Comparison of ENCODE assay signal across 8 cellular contexts in the genomic region with DNA sequence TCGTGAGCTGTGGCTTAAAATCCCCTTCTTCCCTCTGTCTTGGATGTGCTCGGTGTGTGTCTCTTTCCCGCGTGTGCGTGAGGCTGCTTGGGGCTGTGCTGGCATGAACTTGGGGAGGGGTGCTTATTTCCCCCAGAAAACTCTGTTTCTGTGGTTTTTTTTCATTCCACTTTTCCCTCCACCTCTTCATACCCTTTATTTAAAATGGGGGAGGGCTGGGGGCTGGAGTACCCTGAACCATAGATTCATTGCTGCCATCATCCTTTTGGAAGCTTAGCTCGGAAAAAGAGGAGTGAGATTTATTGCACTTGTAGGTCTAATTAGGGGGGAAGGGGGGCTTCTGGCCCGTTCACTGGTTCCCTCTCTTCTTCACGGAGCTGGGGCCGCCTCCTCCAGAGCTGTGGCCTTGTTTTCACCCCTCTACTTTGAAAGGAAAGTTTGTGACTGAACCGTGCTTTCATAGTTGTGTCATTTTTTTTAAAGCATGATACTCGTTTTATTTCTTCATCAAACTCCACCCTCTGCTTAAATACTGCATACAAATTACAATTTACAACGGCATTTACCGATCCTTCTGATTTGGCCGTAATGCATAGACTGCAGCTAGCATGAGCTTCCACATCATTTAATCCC. TPM values are rescaled to one million over a fixed set of nuclear protein-coding genes. Genes with fewer than 3 reads are reported as not detected.
DNase-seq lines count a peak whose midpoint lies in the region; ATAC-seq and TF ChIP-seq lines count a peak whose summit lies in the region.

No MANE protein-coding gene starts in this region.

- H3K9me3 ChIP-seq in Panc1 (ENCODE audit: control insufficient read depth, insufficient read depth, low read depth, low read length) (no peaks in the 10 kb centered on the region), esophagus (ENCODE audit: control insufficient read depth in 2 of 2, insufficient read depth in 1 of 2, low read depth in 1 of 2, low read length in 1 of 2) (peaks cover 0 to 9% of the 10 kb centered on the region in 2 donors), psoas muscle (no peaks in the 10 kb centered on the region)

- intact Hi-C loops in Panc1 (cut with micrococcal nuclease; ENCODE audit: unreplicated experiment) (loop anchor here (10.0 kb wide), 1 partner anchor 1941 kb away; no protein-coding TSS in a partner anchor), psoas muscle (cut with DNase I) (loop anchor here in 1 of 2 donors (10.0 kb wide), 1 partner anchor 329 kb away; no protein-coding TSS in a partner anchor)

- H3K36me3 ChIP-seq in Panc1 (ENCODE audit: control insufficient read depth, insufficient read depth, low read length), result peaks cover 3% of the 10 kb centered on the region
- H3K36me3 ChIP-seq in esophagus (ENCODE audit: control insufficient read depth in 2 of 2, insufficient read depth in 2 of 2, low read length in 1 of 2), result peaks cover 0 to 4% of the 10 kb centered on the region in 2 donors
- no peaks in the 10 kb centered on the region for H3K36me3 ChIP-seq in psoas muscle (ENCODE audit: insufficient read depth in 1 of 2, low read depth in 1 of 2)

- POLR2A ChIA-PET in Panc1 (lab: Charles Lee), result interaction anchor here (0.5 to 0.6 kb wide), 3 partner anchors 71 to 214 kb away, joined by 3 to 8 read pairs (median 3); no protein-coding TSS in a partner anchor

- TF ChIP-seq POLR2A in GM18505 (IDR thresholded peaks at IDR 0.05; ENCODE audit: borderline replicate concordance, extremely low read depth, insufficient read depth, insufficient read length), result no peak

- BruUV-seq in Panc1 (replicated peaks; lab: Mats Ljungman, UMichigan), result no TSS peak

- H3K4me1 ChIP-seq in Panc1 (ENCODE audit: control insufficient read depth, insufficient read depth, low read length), result peaks cover 11% of the 10 kb centered on the region
- H3K4me1 ChIP-seq in esophagus (ENCODE audit: control insufficient read depth in 2 of 2, insufficient read depth in 2 of 2, low read length in 1 of 2), result peaks cover 2 to 5% of the 10 kb centered on the region in 2 donors
- H3K4me1 ChIP-seq in psoas muscle, result no peaks in the 10 kb centered on the region

- no peak for TF ChIP-seq CTCF in Panc1 (IDR thresholded peaks at IDR 0.05)
- no peak for TF ChIP-seq CTCF in psoas muscle (IDR thresholded peaks at IDR 0.05)

- in situ Hi-C loops in Panc1 (cut with HindIII; ENCODE audit: low pct_unique_long_range_greater_than_20kb, low sequenced_read_pairs), result no loop called here

- H3K27ac ChIP-seq in Panc1 (ENCODE audit: low read length) (peak overlapping the region; percentile 92), esophagus (ENCODE audit: low read depth in 2 of 2, low read length in 1 of 2) (peak overlapping the region; percentile 68 to 79), psoas muscle (no peak overlapping the region)

- peak overlapping the region; percentile 71 to 86 for H3K4me3 ChIP-seq in Panc1 (ENCODE audit: low read depth in 2 of 2, low read length in 2 of 2)
- H3K4me3 ChIP-seq in esophagus (ENCODE audit: low read depth in 1 of 2, low read length in 2 of 2), result peak overlapping the region; percentile 33 to 67
- peak overlapping the region; percentile 71 for H3K4me3 ChIP-seq in psoas muscle

- CTCF ChIA-PET in Panc1 (lab: Charles Lee), result interaction anchor here (1.3 kb wide), 1 partner anchor 309 kb away, joined by 3 read pairs; no protein-coding TSS in a partner anchor

- ATAC-seq in Panc1 (no peak), psoas muscle (no peak), GM18505 (IDR thresholded peaks at IDR 0.05; ENCODE audit: unreplicated experiment) (no peak), HG03039 (IDR thresholded peaks at IDR 0.05; ENCODE audit: unreplicated experiment) (no peak), HG03354 (IDR thresholded peaks at IDR 0.05; ENCODE audit: poor library complexity, severe bottlenecking, unreplicated experiment) (no peak)

- H3K27me3 ChIP-seq in Panc1 (ENCODE audit: control insufficient read depth, insufficient read depth, low read length) (no peaks in the 10 kb centered on the region), esophagus (ENCODE audit: control insufficient read depth in 1 of 2, insufficient read depth in 2 of 2, low read length in 2 of 2) (peaks cover 5 to 14% of the 10 kb centered on the region in 2 donors), psoas muscle (ENCODE audit: insufficient read depth in 3 of 3, low read length in 2 of 3) (peaks cover 0 to 15% (median 0%) of the 10 kb centered on the region in 3 donors)

- DNase-seq in EL, result peak; percentile 24
- no peak for DNase-seq in Panc1 (ENCODE audit: low read depth, low spot score)
- DNase-seq in psoas muscle, result no peak
- DNase-seq in hypothalamus (lab: John Stamatoyannopoulos, UW), result no peak

- WGBS in esophagus, 2 donors, result 17 to 18% methylated on average over 14 of the region's 14 CpGs
- WGBS in psoas muscle, 3 donors, result 30 to 48% (median 40%) methylated on average over 14 of the region's 14 CpGs

RNA-seq across cellular contexts. Expression of a gene that starts 2.8 kb away (rescaled TPM):
- total RNA-seq in Panc1 (2021; ENCODE audit: unreplicated experiment), result 49.5 TPM
- polyA plus RNA-seq in Panc1 (2012; ENCODE audit: insufficient read length), result 115 TPM
- polyA plus RNA-seq in esophagus, result 1 to 10 TPM; 2.2 to 9.5 TPM
- 1 to 10 TPM in 3 of 4 donors, under 1 TPM in 1; 0.39 to 1.4 (median 1.2) TPM for total RNA-seq in psoas muscle
- polyA plus RNA-seq in psoas muscle, result 1 to 10 TPM in 1 of 3 donors, under 1 TPM in 2; 0.57 to 1.4 (median 0.86) TPM

RNA-seq across cellular contexts. Expression of a gene that starts 4.8 kb away (rescaled TPM):
- total RNA-seq in Panc1 (2021; ENCODE audit: unreplicated experiment) (27.0 TPM), psoas muscle (1 to 10 TPM in 1 of 4 donors, under 1 TPM in 3; 0.13 to 1.3 (median 0.55) TPM)
- polyA plus RNA-seq in Panc1 (2012; ENCODE audit: insufficient read length), result 23.9 TPM
- polyA plus RNA-seq in esophagus (1 to 10 TPM; 3.2 to 3.4 TPM), psoas muscle (1 to 10 TPM in 1 of 3 donors, under 1 TPM in 2; 0.14 to 1.5 (median 0.42) TPM)

Comparison
In these comparisons a context has a peak if more than half of its experiments do, and no peak if none do; other contexts are left out.
1. RNA of a gene that starts 2.8 kb away (total RNA-seq): 49.5 TPM in Panc1 (single experiment); 0.39 to 1.4 TPM in psoas muscle; every median in the first group is over 10 times any median in the second.
2. RNA of a gene that starts 4.8 kb away (total RNA-seq): 27.0 TPM in Panc1 (single experiment); 0.13 to 1.3 TPM in psoas muscle; every median in the first group is over 10 times any median in the second.
3. Peak in every context shown above with its lines, with median percentiles within 50 percentile points of each other: H3K4me3 ChIP-seq.